8 cellular contexts compared by ENCODE assay signal in genomic region chr6:30955367-30956042, GRCh38. TPM values are rescaled to one million over a fixed set of nuclear protein-coding genes. Genes with fewer than 3 reads are reported as not detected.
DNase-seq lines count a peak whose midpoint lies in the region; ATAC-seq and TF ChIP-seq lines count a peak whose summit lies in the region.

No MANE protein-coding gene starts in this region.

- H3K27ac Mint-ChIP-seq in activated naive CD8-positive, alpha-beta T cell treated with anti-CD3 and anti-CD28 coated beads, Interleukin-2, amount 10 ng/mL, durations not matched to agents 7 days and 5 days: peak overlapping the region; percentile 28

- H3K4me3 Mint-ChIP-seq in activated naive CD8-positive, alpha-beta T cell treated with anti-CD3 and anti-CD28 coated beads, Interleukin-2, amount 10 ng/mL, durations not matched to agents 7 days and 5 days: peak overlapping the region; percentile 77

- CTCF ChIA-PET in GM10248 (lab: Yijun Ruan, JAX): interaction anchor here (1.0 to 2.6 kb wide), 5 partner anchors 11 to 276 kb away, joined by 3 to 6 read pairs (median 4); no protein-coding TSS in a partner anchor

- H3K4me3 ChIP-seq in SU-DHL-6 (ENCODE audit: insufficient read depth, low read length, poor library complexity, severe bottlenecking) (peak overlapping the region; percentile 30), sigmoid colon (peak overlapping the region; percentile 20 to 50 (median 44))

- no peaks in the 10 kb centered on the region for H3K9me3 Mint-ChIP-seq in activated naive CD8-positive, alpha-beta T cell treated with anti-CD3 and anti-CD28 coated beads, Interleukin-2, amount 10 ng/mL, durations not matched to agents 7 days and 5 days

- no peaks in the 10 kb centered on the region for H4K20me1 ChIP-seq in SU-DHL-6 (ENCODE audit: low read depth, low read length)

- no peaks in the 10 kb centered on the region for H3K79me2 ChIP-seq in SU-DHL-6 (ENCODE audit: insufficient read depth, low read length)

- H3F3A ChIP-seq in SU-DHL-6 (ENCODE audit: insufficient read depth): no peaks in the 10 kb centered on the region

- H3K27me3 ChIP-seq in SU-DHL-6 (ENCODE audit: low read length): no peaks in the 10 kb centered on the region
- H3K27me3 ChIP-seq in sigmoid colon: peaks cover 0 to 56% (median 10%) of the 10 kb centered on the region in 3 donors

- no peak for TF ChIP-seq EP300 in sigmoid colon (IDR thresholded peaks at IDR 0.05)

- H3K27ac ChIP-seq in SU-DHL-6 (ENCODE audit: low read depth, low read length) (no peak overlapping the region), sigmoid colon (peak overlapping the region in 1 of 4 donors; percentile 26)

- H3K36me3 Mint-ChIP-seq in activated naive CD8-positive, alpha-beta T cell treated with anti-CD3 and anti-CD28 coated beads, Interleukin-2, amount 10 ng/mL, durations not matched to agents 7 days and 5 days: no peaks in the 10 kb centered on the region

- no peak for TF ChIP-seq POLR2A in sigmoid colon (IDR thresholded peaks at IDR 0.05)

- H3K4me1 Mint-ChIP-seq in activated naive CD8-positive, alpha-beta T cell treated with anti-CD3 and anti-CD28 coated beads, Interleukin-2, amount 10 ng/mL, durations not matched to agents 7 days and 5 days: peaks cover 11% of the 10 kb centered on the region

- peaks cover 63% of the 10 kb centered on the region for H3K27me3 Mint-ChIP-seq in activated naive CD8-positive, alpha-beta T cell treated with anti-CD3 and anti-CD28 coated beads, Interleukin-2, amount 10 ng/mL, durations not matched to agents 7 days and 5 days

- H3K36me3 ChIP-seq in SU-DHL-6 (ENCODE audit: low read length) (no peaks in the 10 kb centered on the region), sigmoid colon (no peaks in the 10 kb centered on the region)

- whole genome bisulfite sequencing in sigmoid colon, 2 donors: 1 to 3% methylated on average over 46 of the region's 46 CpGs

- peak overlapping the region; percentile 92 for H2AFZ ChIP-seq in SU-DHL-6 (ENCODE audit: low read depth, low read length, severe bottlenecking)

- H3K9ac ChIP-seq in SU-DHL-6 (ENCODE audit: low read length): peak overlapping the region; percentile 30

- ATAC-seq in HG03108 (IDR thresholded peaks at IDR 0.05; ENCODE audit: unreplicated experiment) (peak; percentile 64), HG02623 (IDR thresholded peaks at IDR 0.05; ENCODE audit: unreplicated experiment) (no peak), GM21717 (IDR thresholded peaks at IDR 0.05; ENCODE audit: unreplicated experiment) (no peak)
- ATAC-seq in activated naive CD8-positive, alpha-beta T cell treated with anti-CD3 and anti-CD28 coated beads, Interleukin-2, amount 10 ng/mL, durations not matched to agents 7 days and 5 days (ENCODE audit: low read depth): peak; percentile 91

- no peaks in the 10 kb centered on the region for H3K9me3 ChIP-seq in SU-DHL-6 (ENCODE audit: insufficient read depth, low read length)
- H3K9me3 ChIP-seq in sigmoid colon: peaks cover 0 to 3% (median 0%) of the 10 kb centered on the region in 4 donors

- H3K4me1 ChIP-seq in sigmoid colon: peaks cover 0 to 11% (median 9%) of the 10 kb centered on the region in 4 donors

- no peak for TF ChIP-seq CTCF in GM10248 (IDR thresholded peaks at IDR 0.05; ENCODE audit: control extremely low read depth, extremely low read depth, low read depth, missing control alignments)
- no peak for TF ChIP-seq CTCF in SU-DHL-6 (IDR thresholded peaks at IDR 0.05; ENCODE audit: insufficient read depth, low read length, poor library complexity, severe bottlenecking)
- no peak for TF ChIP-seq CTCF in sigmoid colon (IDR thresholded peaks at IDR 0.05)

- peak; percentile 82 for DNase-seq in GM10248 (ENCODE audit: extremely low spot score)
- DNase-seq in activated naive CD8-positive, alpha-beta T cell treated with anti-CD3 and anti-CD28 coated beads, Interleukin-2, amount 10 ng/mL, durations not matched to agents 7 days and 5 days: peak; percentile 80
- peak; percentile 59 for DNase-seq in hepatic stellate cell (ENCODE audit: low spot score)
- peak; percentile 79 for DNase-seq in sigmoid colon

- peak overlapping the region; percentile 52 for H3K4me2 ChIP-seq in SU-DHL-6 (ENCODE audit: low read depth, low read length, poor library complexity, severe bottlenecking)

- intact Hi-C loops in sigmoid colon (cut with DNase I): no loop called here

- no peaks in the 10 kb centered on the region for H3K9me2 ChIP-seq in SU-DHL-6 (replicated peaks; ENCODE audit: insufficient read depth, low read length)

- POLR2A ChIA-PET in GM10248 (lab: Yijun Ruan, JAX): no interaction called here
- POLR2A ChIA-PET in activated naive CD8-positive, alpha-beta T cell treated with anti-CD3 and anti-CD28 coated beads, Interleukin-2, amount 10 ng/mL, durations not matched to agents 7 days and 5 days (lab: Charles Lee): interaction anchor here (0.7 to 2.4 kb wide), 6 partner anchors 9 to 358 kb away, joined by 3 to 7 read pairs (median 4); partner anchors contain the start of genes DDR1, SFTA2 and VARS2

RNA-seq across cellular contexts. Expression of gene MUCL3, which starts 14.7 kb away (rescaled TPM):
- not detected for total RNA-seq in activated naive CD8-positive, alpha-beta T cell treated with anti-CD3 and anti-CD28 coated beads, Interleukin-2, amount 10 ng/mL, durations not matched to agents 7 days and 5 days
- total RNA-seq in sigmoid colon: not detected
- polyA plus RNA-seq in sigmoid colon: under 1 TPM in 1 of 3 donors, not detected in 2; under 0.01 TPM

RNA-seq across cellular contexts. Expression of gene SFTA2, which starts 23.5 kb away (rescaled TPM):
- not detected for total RNA-seq in activated naive CD8-positive, alpha-beta T cell treated with anti-CD3 and anti-CD28 coated beads, Interleukin-2, amount 10 ng/mL, durations not matched to agents 7 days and 5 days
- total RNA-seq in sigmoid colon: not detected
- polyA plus RNA-seq in sigmoid colon: 1 to 10 TPM in 1 of 3 donors, not detected in 2; 3.6 TPM

RNA-seq across cellular contexts. Expression of gene MUC21, which starts 28.0 kb away (rescaled TPM):
- not detected for total RNA-seq in activated naive CD8-positive, alpha-beta T cell treated with anti-CD3 and anti-CD28 coated beads, Interleukin-2, amount 10 ng/mL, durations not matched to agents 7 days and 5 days
- not detected for total RNA-seq in sigmoid colon
- 1 to 10 TPM in 1 of 3 donors, under 1 TPM in 1, not detected in 1; 0.19 to 1.2 TPM for polyA plus RNA-seq in sigmoid colon

RNA-seq across cellular contexts. Expression of gene VARS2, which starts 41.5 kb away (rescaled TPM):
- total RNA-seq in activated naive CD8-positive, alpha-beta T cell treated with anti-CD3 and anti-CD28 coated beads, Interleukin-2, amount 10 ng/mL, durations not matched to agents 7 days and 5 days: 10 to 100 TPM; 38.0 to 43.1 TPM
- total RNA-seq in sigmoid colon: 10 to 100 TPM in 1 of 4 donors, 1 to 10 TPM in 3; 6.7 to 13.0 (median 9.0) TPM
- 10 to 100 TPM in 1 of 3 donors, 1 to 10 TPM in 2; 6.9 to 23.0 (median 7.8) TPM for polyA plus RNA-seq in sigmoid colon

RNA-seq across cellular contexts. Expression of gene GTF2H4, which starts 47.5 kb away (rescaled TPM):
- 10 to 100 TPM; 26.7 to 36.2 TPM for total RNA-seq in activated naive CD8-positive, alpha-beta T cell treated with anti-CD3 and anti-CD28 coated beads, Interleukin-2, amount 10 ng/mL, durations not matched to agents 7 days and 5 days
- total RNA-seq in sigmoid colon: 10 to 100 TPM in 2 of 4 donors, 1 to 10 TPM in 2; 7.7 to 28.5 (median 13.1) TPM
- polyA plus RNA-seq in sigmoid colon: 10 to 100 TPM in 2 of 3 donors, 1 to 10 TPM in 1; 9.9 to 21.9 (median 12.6) TPM

Comparison
In these comparisons a context has a peak if more than half of its experiments do, and no peak if none do; other contexts are left out.
1. ATAC-seq: peak in HG03108 (single experiment) and activated naive CD8-positive, alpha-beta T cell treated with anti-CD3 and anti-CD28 coated beads, Interleukin-2, amount 10 ng/mL, durations not matched to agents 7 days and 5 days (single experiment); none in HG02623 (single experiment) and GM21717 (single experiment).
2. Peak in every context shown above with its lines, with median percentiles within 50 percentile points of each other: DNase-seq.